1 cellular context compared by ENCODE assay signal in the genomic region with DNA sequence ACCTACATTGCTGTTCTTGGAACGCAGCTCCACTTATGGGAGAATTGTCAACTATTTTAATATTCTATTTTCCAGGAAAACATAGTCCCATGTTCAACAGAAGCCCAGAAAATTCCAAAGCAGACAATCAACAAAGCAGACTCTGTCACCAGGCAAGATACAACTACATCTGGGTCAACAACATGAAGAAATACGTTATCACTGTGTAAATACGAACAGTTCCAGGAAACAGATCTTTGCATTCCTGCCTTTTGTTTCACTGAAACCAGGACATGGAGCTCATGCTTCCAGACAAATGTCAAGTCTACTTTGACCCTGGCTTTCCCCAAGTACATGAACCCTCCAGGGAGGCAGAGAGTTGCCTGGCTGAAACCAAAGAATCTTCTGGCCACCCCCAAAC.
TF ChIP-seq lines count a peak whose summit lies in the region.

No MANE protein-coding gene starts in this region.

TF ChIP-seq in HepG2, 621 proteins besides CTCF, POLR2A, EP300 and RAD21 (continued from another document and continues in another):
- TF ChIP-seq, protein P1, sequence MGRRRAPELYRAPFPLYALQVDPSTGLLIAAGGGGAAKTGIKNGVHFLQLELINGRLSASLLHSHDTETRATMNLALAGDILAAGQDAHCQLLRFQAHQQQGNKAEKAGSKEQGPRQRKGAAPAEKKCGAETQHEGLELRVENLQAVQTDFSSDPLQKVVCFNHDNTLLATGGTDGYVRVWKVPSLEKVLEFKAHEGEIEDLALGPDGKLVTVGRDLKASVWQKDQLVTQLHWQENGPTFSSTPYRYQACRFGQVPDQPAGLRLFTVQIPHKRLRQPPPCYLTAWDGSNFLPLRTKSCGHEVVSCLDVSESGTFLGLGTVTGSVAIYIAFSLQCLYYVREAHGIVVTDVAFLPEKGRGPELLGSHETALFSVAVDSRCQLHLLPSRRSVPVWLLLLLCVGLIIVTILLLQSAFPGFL (CRISPR knock-in tag; IDR thresholded peaks at IDR 0.05) = no peak
- no peak for TF ChIP-seq ZNF432 (CRISPR knock-in tag; IDR thresholded peaks at IDR 0.05; ENCODE audit: borderline replicate concordance)
- TF ChIP-seq, protein P2, sequence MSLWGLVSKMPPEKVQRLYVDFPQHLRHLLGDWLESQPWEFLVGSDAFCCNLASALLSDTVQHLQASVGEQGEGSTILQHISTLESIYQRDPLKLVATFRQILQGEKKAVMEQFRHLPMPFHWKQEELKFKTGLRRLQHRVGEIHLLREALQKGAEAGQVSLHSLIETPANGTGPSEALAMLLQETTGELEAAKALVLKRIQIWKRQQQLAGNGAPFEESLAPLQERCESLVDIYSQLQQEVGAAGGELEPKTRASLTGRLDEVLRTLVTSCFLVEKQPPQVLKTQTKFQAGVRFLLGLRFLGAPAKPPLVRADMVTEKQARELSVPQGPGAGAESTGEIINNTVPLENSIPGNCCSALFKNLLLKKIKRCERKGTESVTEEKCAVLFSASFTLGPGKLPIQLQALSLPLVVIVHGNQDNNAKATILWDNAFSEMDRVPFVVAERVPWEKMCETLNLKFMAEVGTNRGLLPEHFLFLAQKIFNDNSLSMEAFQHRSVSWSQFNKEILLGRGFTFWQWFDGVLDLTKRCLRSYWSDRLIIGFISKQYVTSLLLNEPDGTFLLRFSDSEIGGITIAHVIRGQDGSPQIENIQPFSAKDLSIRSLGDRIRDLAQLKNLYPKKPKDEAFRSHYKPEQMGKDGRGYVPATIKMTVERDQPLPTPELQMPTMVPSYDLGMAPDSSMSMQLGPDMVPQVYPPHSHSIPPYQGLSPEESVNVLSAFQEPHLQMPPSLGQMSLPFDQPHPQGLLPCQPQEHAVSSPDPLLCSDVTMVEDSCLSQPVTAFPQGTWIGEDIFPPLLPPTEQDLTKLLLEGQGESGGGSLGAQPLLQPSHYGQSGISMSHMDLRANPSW (CRISPR knock-in tag; IDR thresholded peaks at IDR 0.05; ENCODE audit: borderline replicate concordance) = no peak
- TF ChIP-seq AHR (CRISPR knock-in tag; IDR thresholded peaks at IDR 0.05) = no peak
- no peak for TF ChIP-seq HMGA1 (CRISPR knock-in tag; conservative IDR thresholded peaks at IDR 0.05)
- no peak for TF ChIP-seq ZNF781 (CRISPR knock-in tag; IDR thresholded peaks at IDR 0.05; ENCODE audit: borderline replicate concordance, not compliant biosample characterization)
- TF ChIP-seq MXD4 (CRISPR knock-in tag; IDR thresholded peaks at IDR 0.05) = 0 out of 2 replicates have a peak, but pooled peaks have one; percentile 47
- no peak for TF ChIP-seq HCFC1 (IDR thresholded peaks at IDR 0.05; ENCODE audit: low read depth, low read length)
- peak; percentile 84; the same call in 1 of the 2 replicates for TF ChIP-seq NCOR1 (IDR thresholded peaks at IDR 0.05; ENCODE audit: borderline replicate concordance, low read length)
- no peak for TF ChIP-seq ZNF780A (CRISPR knock-in tag; IDR thresholded peaks at IDR 0.05)
- peak; percentile 79; the same call in 1 of the 2 replicates for TF ChIP-seq KLF6 (CRISPR knock-in tag; IDR thresholded peaks at IDR 0.05)
- TF ChIP-seq, protein P3, sequence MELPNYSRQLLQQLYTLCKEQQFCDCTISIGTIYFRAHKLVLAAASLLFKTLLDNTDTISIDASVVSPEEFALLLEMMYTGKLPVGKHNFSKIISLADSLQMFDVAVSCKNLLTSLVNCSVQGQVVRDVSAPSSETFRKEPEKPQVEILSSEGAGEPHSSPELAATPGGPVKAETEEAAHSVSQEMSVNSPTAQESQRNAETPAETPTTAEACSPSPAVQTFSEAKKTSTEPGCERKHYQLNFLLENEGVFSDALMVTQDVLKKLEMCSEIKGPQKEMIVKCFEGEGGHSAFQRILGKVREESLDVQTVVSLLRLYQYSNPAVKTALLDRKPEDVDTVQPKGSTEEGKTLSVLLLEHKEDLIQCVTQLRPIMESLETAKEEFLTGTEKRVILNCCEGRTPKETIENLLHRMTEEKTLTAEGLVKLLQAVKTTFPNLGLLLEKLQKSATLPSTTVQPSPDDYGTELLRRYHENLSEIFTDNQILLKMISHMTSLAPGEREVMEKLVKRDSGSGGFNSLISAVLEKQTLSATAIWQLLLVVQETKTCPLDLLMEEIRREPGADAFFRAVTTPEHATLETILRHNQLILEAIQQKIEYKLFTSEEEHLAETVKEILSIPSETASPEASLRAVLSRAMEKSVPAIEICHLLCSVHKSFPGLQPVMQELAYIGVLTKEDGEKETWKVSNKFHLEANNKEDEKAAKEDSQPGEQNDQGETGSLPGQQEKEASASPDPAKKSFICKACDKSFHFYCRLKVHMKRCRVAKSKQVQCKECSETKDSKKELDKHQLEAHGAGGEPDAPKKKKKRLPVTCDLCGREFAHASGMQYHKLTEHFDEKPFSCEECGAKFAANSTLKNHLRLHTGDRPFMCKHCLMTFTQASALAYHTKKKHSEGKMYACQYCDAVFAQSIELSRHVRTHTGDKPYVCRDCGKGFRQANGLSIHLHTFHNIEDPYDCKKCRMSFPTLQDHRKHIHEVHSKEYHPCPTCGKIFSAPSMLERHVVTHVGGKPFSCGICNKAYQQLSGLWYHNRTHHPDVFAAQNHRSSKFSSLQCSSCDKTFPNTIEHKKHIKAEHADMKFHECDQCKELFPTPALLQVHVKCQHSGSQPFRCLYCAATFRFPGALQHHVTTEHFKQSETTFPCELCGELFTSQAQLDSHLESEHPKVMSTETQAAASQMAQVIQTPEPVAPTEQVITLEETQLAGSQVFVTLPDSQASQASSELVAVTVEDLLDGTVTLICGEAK (IDR thresholded peaks at IDR 0.05) = no peak
- TF ChIP-seq, protein P3 (CRISPR knock-in tag; IDR thresholded peaks at IDR 0.05) = no peak; the same call in 1 of the 2 replicates
- TF ChIP-seq KDM3A (CRISPR knock-in tag; IDR thresholded peaks at IDR 0.05; ENCODE audit: low read depth) = peak; percentile 63; the same call in 1 of the 2 replicates
- TF ChIP-seq ZNF3 (CRISPR knock-in tag; IDR thresholded peaks at IDR 0.05) = no peak
- TF ChIP-seq, protein P4, sequence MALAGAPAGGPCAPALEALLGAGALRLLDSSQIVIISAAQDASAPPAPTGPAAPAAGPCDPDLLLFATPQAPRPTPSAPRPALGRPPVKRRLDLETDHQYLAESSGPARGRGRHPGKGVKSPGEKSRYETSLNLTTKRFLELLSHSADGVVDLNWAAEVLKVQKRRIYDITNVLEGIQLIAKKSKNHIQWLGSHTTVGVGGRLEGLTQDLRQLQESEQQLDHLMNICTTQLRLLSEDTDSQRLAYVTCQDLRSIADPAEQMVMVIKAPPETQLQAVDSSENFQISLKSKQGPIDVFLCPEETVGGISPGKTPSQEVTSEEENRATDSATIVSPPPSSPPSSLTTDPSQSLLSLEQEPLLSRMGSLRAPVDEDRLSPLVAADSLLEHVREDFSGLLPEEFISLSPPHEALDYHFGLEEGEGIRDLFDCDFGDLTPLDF (CRISPR knock-in tag; IDR thresholded peaks at IDR 0.05) = no peak
- no peak for TF ChIP-seq CHD2 (IDR thresholded peaks at IDR 0.05; ENCODE audit: low read depth, low read length)
- TF ChIP-seq POLR2G (IDR thresholded peaks at IDR 0.05; ENCODE audit: low read depth, low read length) = no peak
- no peak for TF ChIP-seq MTA3 (CRISPR knock-in tag; IDR thresholded peaks at IDR 0.05)
- peak; percentile 85 for TF ChIP-seq POGZ (CRISPR knock-in tag; IDR thresholded peaks at IDR 0.05)
- TF ChIP-seq SP5 (CRISPR knock-in tag; IDR thresholded peaks at IDR 0.05; ENCODE audit: borderline replicate concordance, low read depth) = 0 out of 2 replicates have a peak, but pooled peaks have one; percentile 55
- no peak for TF ChIP-seq RBAK (CRISPR knock-in tag; IDR thresholded peaks at IDR 0.05)
- peak; percentile 87; the same call in 1 of the 2 replicates for TF ChIP-seq RXRA (CRISPR knock-in tag; IDR thresholded peaks at IDR 0.05)
- TF ChIP-seq PPARG (CRISPR knock-in tag; conservative IDR thresholded peaks at IDR 0.05) = peak; percentile 88
- peak; percentile 37; the same call in 1 of the 2 replicates for TF ChIP-seq ZMYM3 (CRISPR knock-in tag; IDR thresholded peaks at IDR 0.05)
- TF ChIP-seq ZNF543 (CRISPR knock-in tag; IDR thresholded peaks at IDR 0.05) = no peak
- peak; percentile 99 for TF ChIP-seq HMG20A (CRISPR knock-in tag; IDR thresholded peaks at IDR 0.05; ENCODE audit: borderline replicate concordance)
- peak; percentile 67; the same call in 1 of the 2 replicates for TF ChIP-seq KAT8 (CRISPR knock-in tag; IDR thresholded peaks at IDR 0.05)
- TF ChIP-seq ZNF747 (CRISPR knock-in tag; IDR thresholded peaks at IDR 0.05; ENCODE audit: borderline replicate concordance) = no peak
- TF ChIP-seq RCOR2 (CRISPR knock-in tag; IDR thresholded peaks at IDR 0.05) = peak; percentile 93
- no peak for TF ChIP-seq ZNF383 (CRISPR knock-in tag; IDR thresholded peaks at IDR 0.05; ENCODE audit: borderline replicate concordance)
- peak; percentile 53; the same call in 1 of the 2 replicates for TF ChIP-seq ZNF788 (CRISPR knock-in tag; IDR thresholded peaks at IDR 0.05; ENCODE audit: borderline replicate concordance)
- peak; percentile 23; the same call in 1 of the 2 replicates for TF ChIP-seq DRAP1 (CRISPR knock-in tag; IDR thresholded peaks at IDR 0.05)
- no peak for TF ChIP-seq TSC22D2 (CRISPR knock-in tag; IDR thresholded peaks at IDR 0.05; ENCODE audit: borderline replicate concordance)
- no peak for TF ChIP-seq CHD4 (IDR thresholded peaks at IDR 0.05; ENCODE audit: borderline replicate concordance, low read length)
- TF ChIP-seq MTA1 (CRISPR knock-in tag; IDR thresholded peaks at IDR 0.05; ENCODE audit: borderline replicate concordance) = no peak; the same call in 1 of the 2 replicates
- TF ChIP-seq, protein P5, sequence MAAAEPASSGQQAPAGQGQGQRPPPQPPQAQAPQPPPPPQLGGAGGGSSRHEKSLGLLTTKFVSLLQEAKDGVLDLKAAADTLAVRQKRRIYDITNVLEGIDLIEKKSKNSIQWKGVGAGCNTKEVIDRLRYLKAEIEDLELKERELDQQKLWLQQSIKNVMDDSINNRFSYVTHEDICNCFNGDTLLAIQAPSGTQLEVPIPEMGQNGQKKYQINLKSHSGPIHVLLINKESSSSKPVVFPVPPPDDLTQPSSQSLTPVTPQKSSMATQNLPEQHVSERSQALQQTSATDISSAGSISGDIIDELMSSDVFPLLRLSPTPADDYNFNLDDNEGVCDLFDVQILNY (CRISPR knock-in tag; conservative IDR thresholded peaks at IDR 0.05) = no peak
- TF ChIP-seq, protein P6, sequence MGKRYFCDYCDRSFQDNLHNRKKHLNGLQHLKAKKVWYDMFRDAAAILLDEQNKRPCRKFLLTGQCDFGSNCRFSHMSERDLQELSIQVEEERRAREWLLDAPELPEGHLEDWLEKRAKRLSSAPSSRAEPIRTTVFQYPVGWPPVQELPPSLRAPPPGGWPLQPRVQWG (CRISPR knock-in tag; IDR thresholded peaks at IDR 0.05; ENCODE audit: borderline replicate concordance, low read depth) = no peak
- TF ChIP-seq RFX1 (IDR thresholded peaks at IDR 0.05) = no peak
- no peak for TF ChIP-seq HIVEP1 (CRISPR knock-in tag; IDR thresholded peaks at IDR 0.05)
- peak; percentile 90 for TF ChIP-seq NFIC (IDR thresholded peaks at IDR 0.05; ENCODE audit: low read length)
- TF ChIP-seq SNAPC5 (CRISPR knock-in tag; IDR thresholded peaks at IDR 0.05; ENCODE audit: borderline replicate concordance) = no peak
- TF ChIP-seq, protein P7, sequence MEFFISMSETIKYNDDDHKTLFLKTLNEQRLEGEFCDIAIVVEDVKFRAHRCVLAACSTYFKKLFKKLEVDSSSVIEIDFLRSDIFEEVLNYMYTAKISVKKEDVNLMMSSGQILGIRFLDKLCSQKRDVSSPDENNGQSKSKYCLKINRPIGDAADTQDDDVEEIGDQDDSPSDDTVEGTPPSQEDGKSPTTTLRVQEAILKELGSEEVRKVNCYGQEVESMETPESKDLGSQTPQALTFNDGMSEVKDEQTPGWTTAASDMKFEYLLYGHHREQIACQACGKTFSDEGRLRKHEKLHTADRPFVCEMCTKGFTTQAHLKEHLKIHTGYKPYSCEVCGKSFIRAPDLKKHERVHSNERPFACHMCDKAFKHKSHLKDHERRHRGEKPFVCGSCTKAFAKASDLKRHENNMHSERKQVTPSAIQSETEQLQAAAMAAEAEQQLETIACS (CRISPR knock-in tag; IDR thresholded peaks at IDR 0.05) = no peak
- TF ChIP-seq, protein P8, sequence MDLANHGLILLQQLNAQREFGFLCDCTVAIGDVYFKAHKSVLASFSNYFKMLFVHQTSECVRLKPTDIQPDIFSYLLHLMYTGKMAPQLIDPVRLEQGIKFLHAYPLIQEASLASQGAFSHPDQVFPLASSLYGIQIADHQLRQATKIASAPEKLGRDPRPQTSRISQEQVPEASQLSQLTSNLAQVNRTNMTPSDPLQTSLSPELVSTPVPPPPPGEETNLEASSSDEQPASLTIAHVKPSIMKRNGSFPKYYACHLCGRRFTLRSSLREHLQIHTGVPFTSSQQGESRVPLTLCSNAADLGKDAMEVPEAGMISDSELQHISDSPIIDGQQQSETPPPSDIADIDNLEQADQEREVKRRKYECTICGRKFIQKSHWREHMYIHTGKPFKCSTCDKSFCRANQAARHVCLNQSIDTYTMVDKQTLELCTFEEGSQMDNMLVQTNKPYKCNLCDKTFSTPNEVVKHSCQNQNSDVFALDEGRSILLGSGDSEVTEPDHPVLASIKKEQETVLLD (CRISPR knock-in tag; IDR thresholded peaks at IDR 0.05; ENCODE audit: low read depth) = no peak
- TF ChIP-seq RARA (CRISPR knock-in tag; IDR thresholded peaks at IDR 0.05) = peak; percentile 98
